Comparison of ENCODE assay signal across 22 cellular contexts in genomic region chr17:9672691-9673090, GRCh38. TPM values are rescaled to one million over a fixed set of nuclear protein-coding genes. Genes with fewer than 3 reads are reported as not detected.
"Had no signal": no experiment of that assay in that cellular context is flagged by ENCODE, and none has a peak within 500 bp of the region (broad histone marks: within the 10 kb centered on the region; RNA-seq: fewer than 3 reads in every experiment).

No MANE protein-coding gene starts in this region.

- DNase-seq: hippocampal formation; kidney; left colon; mesendoderm; midbrain; mucosa of descending colon; naive thymus-derived CD4-positive, alpha-beta T cell; ovary; right lobe of liver; stimulated activated CD4-positive, alpha-beta T cell treated with anti-CD3 and anti-CD28 coated beads, Interleukin-12 subunit alpha, Interleukin-12 subunit beta, amount 100 ng/mL, for 4 hours; stimulated activated CD4-positive, alpha-beta T cell treated with anti-CD3 and anti-CD28 coated beads, Interleukin-15, amount 100 ng/mL, for 24 hours; stimulated activated CD4-positive, alpha-beta T cell treated with anti-CD3 and anti-CD28 coated beads, Interleukin-4, amount 100 ng/mL, for 24 hours; stimulated activated naive CD4-positive, alpha-beta T cell; tibial artery had no signal

- ATAC-seq: left colon; left lung; mucosa of descending colon; naive thymus-derived CD4-positive, alpha-beta T cell; natural killer cell treated with Interleukin-12 subunit alpha and Interleukin-12 subunit beta and Interleukin-15 and Interleukin-18, amount 100 ng/mL, for 72 hours; right lobe of liver; stimulated activated effector memory CD8-positive, alpha-beta T cell treated with anti-CD3 and anti-CD28 coated beads, Interleukin-12 subunit alpha, Interleukin-12 subunit beta, amount 100 ng/mL, for 72 hours had no signal

- H3K27ac ChIP-seq: left lung, ovary, right atrium auricular region, right lobe of liver, suprapubic skin, thoracic aorta, tibial artery, vagina had no signal

RNA-seq across cellular contexts. Expression of gene USP43, which starts 27.4 kb away (rescaled TPM):
- total RNA-seq: myocyte had no signal
